ENCODE assay signal across 8 cellular contexts in the genomic region with DNA sequence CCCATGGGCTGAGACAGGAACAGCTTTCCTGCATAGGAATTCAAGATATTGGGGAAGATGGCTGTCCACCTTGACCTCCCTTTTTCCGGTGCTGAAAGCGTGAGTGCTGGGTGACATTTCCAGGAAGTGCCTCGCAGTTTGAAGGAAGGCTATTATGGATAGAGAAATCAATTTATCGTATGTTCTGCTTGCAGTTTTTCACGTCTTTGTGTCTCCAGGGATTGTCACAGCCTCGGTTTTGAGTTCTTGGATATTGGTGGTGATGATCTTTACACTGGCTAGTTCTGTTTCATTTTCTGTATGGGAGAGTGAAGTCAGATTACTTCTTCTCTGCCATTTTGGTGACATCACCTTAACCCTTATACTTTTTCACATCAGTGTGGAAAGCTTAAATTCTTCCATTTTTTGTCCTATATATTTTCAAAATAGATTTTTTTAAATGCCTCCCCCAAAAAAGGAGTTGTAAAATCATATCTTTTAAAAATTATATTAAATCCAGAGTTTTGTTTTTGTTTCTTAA.
DNase-seq lines count a peak whose midpoint lies in the region; ATAC-seq, FAIRE-seq and TF ChIP-seq lines count a peak whose summit lies in the region.

No MANE protein-coding gene starts in this region.

- peak; percentile 14 for DNase-seq in CD1c-positive myeloid dendritic cell (ENCODE audit: extremely low spot score)
- DNase-seq in GM19239 (ENCODE audit: insufficient read length, low spot score) = peak; percentile 17
- no peak for DNase-seq in GM12878 (ENCODE audit: low read depth, low spot score)
- DNase-seq in Right ventricle myocardium inferior (ENCODE audit: missing footprints) = no peak
- DNase-seq in NCI-H524 (lab: John Stamatoyannopoulos, UW) = no peak
- DNase-seq in mucosa of gallbladder (ENCODE audit: low spot score) = no peak
- DNase-seq in dermis blood vessel endothelial cell = no peak

- H3K27me3 ChIP-seq in GM12878 (replicated peaks in 1 of 2; ENCODE audit: control insufficient read depth in 2 of 2, insufficient read depth in 2 of 2, low read length in 1 of 2) = no peaks in the 10 kb centered on the region

- ATAC-seq in HG03108 (IDR thresholded peaks at IDR 0.05; ENCODE audit: unreplicated experiment) = peak; percentile 29
- ATAC-seq in GM12878 = peak; percentile 86
- ATAC-seq in Right ventricle myocardium inferior = no peak

- intact Hi-C loops in GM12878 (cut with micrococcal nuclease; ENCODE audit: unreplicated experiment) (loop anchor here (1.0 to 10.0 kb wide), 7 partner anchors 103 to 547 kb away; a partner anchor contains a TSS), Right ventricle myocardium inferior (cut with DNase I) (loop anchor here (1.0 kb wide), 1 partner anchor 222 kb away; no protein-coding TSS in a partner anchor)

- no peaks in the 10 kb centered on the region for H3K79me2 ChIP-seq in GM12878 (ENCODE audit: control insufficient read depth, insufficient read depth, low read length)

- TF ChIP-seq RAD21 in GM12878 (IDR thresholded peaks at IDR 0.05; ENCODE audit: insufficient read depth, low read depth, low read length) = no peak

- RAD21 ChIA-PET in GM12878 (lab: Charles Lee; ENCODE audit: unreplicated experiment) = interaction anchor here (0.9 to 4.1 kb wide), 24 partner anchors 12 to 545 kb away, joined by 3 to 45 read pairs (median 4); no protein-coding TSS in a partner anchor

- TF ChIP-seq POLR2A in GM12878 (IDR thresholded peaks at IDR 0.05; ENCODE audit: low read depth, low read length) = no peak

- H3K9ac ChIP-seq in GM12878 (ENCODE audit: control insufficient read depth, insufficient read depth, low read length) = peak overlapping the region; percentile 41

- no peaks in the 10 kb centered on the region; the same call in 2 of the 3 replicates for H3K9me3 ChIP-seq in GM12878 (replicated peaks; ENCODE audit: control insufficient read depth, insufficient read depth, low read length)

- H2AFZ ChIP-seq in GM12878 (ENCODE audit: control insufficient read depth, low read depth, low read length) = peak overlapping the region; percentile 97

- peak overlapping the region; percentile 72 for H3K4me2 ChIP-seq in GM12878 (ENCODE audit: control insufficient read depth, insufficient read depth)

- TF ChIP-seq EP300 in GM12878 (IDR thresholded peaks at IDR 0.05; ENCODE audit: borderline replicate concordance in 1 of 2, control insufficient read depth in 1 of 2, low read depth in 2 of 2, low read length in 2 of 2) = no peak

- POLR2A ChIA-PET in GM12878 (lab: Charles Lee) = no interaction called here

- no TSS peak for BruUV-seq in GM12878 (replicated peaks; lab: Mats Ljungman, UMichigan)

- in situ Hi-C loops in GM12878 (cut with MboI) = loop anchor here (5.0 to 10.0 kb wide), 4 partner anchors 222 to 542 kb away; a partner anchor contains a TSS

- H3K4me1 ChIP-seq in GM12878 (ENCODE audit: control insufficient read depth, insufficient read depth, low read length) = peaks cover 8% of the 10 kb centered on the region

- H3K4me3 ChIP-seq in GM12878 = peak overlapping the region; percentile 62

- CTCF ChIA-PET in GM12878 (lab: Yijun Ruan, JAX) = interaction anchor here (0.6 to 4.1 kb wide), 36 partner anchors 8 to 546 kb away, joined by 3 to 77 read pairs (median 4); no protein-coding TSS in a partner anchor

- peak overlapping the region; percentile 71 for H3K27ac ChIP-seq in GM12878 (ENCODE audit: control insufficient read depth, insufficient read depth)

- TF ChIP-seq CTCF in GM12878 (IDR thresholded peaks at IDR 0.05 in 2 of 3, conservative IDR thresholded peaks at IDR 0.05 in 1 of 3; ENCODE audit: control insufficient read depth in 2 of 3, extremely low read depth in 1 of 3, insufficient read depth in 1 of 3, low read depth in 3 of 3, low read length in 3 of 3) = no peak

- WGBS in GM12878 (ENCODE audit: insufficient coverage, insufficient replicate concordance, low lambda C conversion rate, missing lambda C conversion rate) = 0% methylated on average over 6 of the region's 6 CpGs

- peak; percentile 18 for FAIRE-seq in GM19239 (lab: Jason Lieb, UNC)
- no peak for FAIRE-seq in GM12878 (lab: Jason Lieb, UNC)

- H3K36me3 ChIP-seq in GM12878 (ENCODE audit: control insufficient read depth in 2 of 2, insufficient read depth in 2 of 2, low read length in 1 of 2) = no peaks in the 10 kb centered on the region

- SMC1A ChIA-PET in GM12878 (lab: Charles Lee; ENCODE audit: uncharacterized antibody, unreplicated experiment) = interaction anchor here (0.7 to 4.6 kb wide), 48 partner anchors 9 to 546 kb away, joined by 3 to 53 read pairs (median 4); no protein-coding TSS in a partner anchor

- H4K20me1 ChIP-seq in GM12878 (ENCODE audit: control insufficient read depth, insufficient read depth) = no peaks in the 10 kb centered on the region

TF ChIP-seq in GM12878, 131 proteins besides CTCF, POLR2A, EP300 and RAD21 (continues in another document):
- TF ChIP-seq, protein P1, sequence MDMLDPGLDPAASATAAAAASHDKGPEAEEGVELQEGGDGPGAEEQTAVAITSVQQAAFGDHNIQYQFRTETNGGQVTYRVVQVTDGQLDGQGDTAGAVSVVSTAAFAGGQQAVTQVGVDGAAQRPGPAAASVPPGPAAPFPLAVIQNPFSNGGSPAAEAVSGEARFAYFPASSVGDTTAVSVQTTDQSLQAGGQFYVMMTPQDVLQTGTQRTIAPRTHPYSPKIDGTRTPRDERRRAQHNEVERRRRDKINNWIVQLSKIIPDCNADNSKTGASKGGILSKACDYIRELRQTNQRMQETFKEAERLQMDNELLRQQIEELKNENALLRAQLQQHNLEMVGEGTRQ (IDR thresholded peaks at IDR 0.05; ENCODE audit: borderline replicate concordance, low read depth, low read length) = no peak
- TF ChIP-seq, protein P2, sequence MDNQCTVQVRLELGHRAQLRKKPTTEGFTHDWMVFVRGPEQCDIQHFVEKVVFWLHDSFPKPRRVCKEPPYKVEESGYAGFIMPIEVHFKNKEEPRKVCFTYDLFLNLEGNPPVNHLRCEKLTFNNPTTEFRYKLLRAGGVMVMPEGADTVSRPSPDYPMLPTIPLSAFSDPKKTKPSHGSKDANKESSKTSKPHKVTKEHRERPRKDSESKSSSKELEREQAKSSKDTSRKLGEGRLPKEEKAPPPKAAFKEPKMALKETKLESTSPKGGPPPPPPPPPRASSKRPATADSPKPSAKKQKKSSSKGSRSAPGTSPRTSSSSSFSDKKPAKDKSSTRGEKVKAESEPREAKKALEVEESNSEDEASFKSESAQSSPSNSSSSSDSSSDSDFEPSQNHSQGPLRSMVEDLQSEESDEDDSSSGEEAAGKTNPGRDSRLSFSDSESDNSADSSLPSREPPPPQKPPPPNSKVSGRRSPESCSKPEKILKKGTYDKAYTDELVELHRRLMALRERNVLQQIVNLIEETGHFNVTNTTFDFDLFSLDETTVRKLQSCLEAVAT (IDR thresholded peaks at IDR 0.05) = no peak
- TF ChIP-seq, protein P3, sequence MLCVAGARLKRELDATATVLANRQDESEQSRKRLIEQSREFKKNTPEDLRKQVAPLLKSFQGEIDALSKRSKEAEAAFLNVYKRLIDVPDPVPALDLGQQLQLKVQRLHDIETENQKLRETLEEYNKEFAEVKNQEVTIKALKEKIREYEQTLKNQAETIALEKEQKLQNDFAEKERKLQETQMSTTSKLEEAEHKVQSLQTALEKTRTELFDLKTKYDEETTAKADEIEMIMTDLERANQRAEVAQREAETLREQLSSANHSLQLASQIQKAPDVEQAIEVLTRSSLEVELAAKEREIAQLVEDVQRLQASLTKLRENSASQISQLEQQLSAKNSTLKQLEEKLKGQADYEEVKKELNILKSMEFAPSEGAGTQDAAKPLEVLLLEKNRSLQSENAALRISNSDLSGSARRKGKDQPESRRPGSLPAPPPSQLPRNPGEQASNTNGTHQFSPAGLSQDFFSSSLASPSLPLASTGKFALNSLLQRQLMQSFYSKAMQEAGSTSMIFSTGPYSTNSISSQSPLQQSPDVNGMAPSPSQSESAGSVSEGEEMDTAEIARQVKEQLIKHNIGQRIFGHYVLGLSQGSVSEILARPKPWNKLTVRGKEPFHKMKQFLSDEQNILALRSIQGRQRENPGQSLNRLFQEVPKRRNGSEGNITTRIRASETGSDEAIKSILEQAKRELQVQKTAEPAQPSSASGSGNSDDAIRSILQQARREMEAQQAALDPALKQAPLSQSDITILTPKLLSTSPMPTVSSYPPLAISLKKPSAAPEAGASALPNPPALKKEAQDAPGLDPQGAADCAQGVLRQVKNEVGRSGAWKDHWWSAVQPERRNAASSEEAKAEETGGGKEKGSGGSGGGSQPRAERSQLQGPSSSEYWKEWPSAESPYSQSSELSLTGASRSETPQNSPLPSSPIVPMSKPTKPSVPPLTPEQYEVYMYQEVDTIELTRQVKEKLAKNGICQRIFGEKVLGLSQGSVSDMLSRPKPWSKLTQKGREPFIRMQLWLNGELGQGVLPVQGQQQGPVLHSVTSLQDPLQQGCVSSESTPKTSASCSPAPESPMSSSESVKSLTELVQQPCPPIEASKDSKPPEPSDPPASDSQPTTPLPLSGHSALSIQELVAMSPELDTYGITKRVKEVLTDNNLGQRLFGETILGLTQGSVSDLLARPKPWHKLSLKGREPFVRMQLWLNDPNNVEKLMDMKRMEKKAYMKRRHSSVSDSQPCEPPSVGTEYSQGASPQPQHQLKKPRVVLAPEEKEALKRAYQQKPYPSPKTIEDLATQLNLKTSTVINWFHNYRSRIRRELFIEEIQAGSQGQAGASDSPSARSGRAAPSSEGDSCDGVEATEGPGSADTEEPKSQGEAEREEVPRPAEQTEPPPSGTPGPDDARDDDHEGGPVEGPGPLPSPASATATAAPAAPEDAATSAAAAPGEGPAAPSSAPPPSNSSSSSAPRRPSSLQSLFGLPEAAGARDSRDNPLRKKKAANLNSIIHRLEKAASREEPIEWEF (IDR thresholded peaks at IDR 0.05; ENCODE audit: insufficient replicate concordance, low read depth, low read length) = no peak
- TF ChIP-seq MEF2B (IDR thresholded peaks at IDR 0.05; ENCODE audit: partially characterized antibody, poor library complexity, severe bottlenecking) (no peak), SP1 (IDR thresholded peaks at IDR 0.05; ENCODE audit: low read depth, low read length) (no peak), NR2F1 (conservative IDR thresholded peaks at IDR 0.05) (no peak), RBBP5 (conservative IDR thresholded peaks at IDR 0.05) (no peak), MXI1 (IDR thresholded peaks at IDR 0.05; ENCODE audit: low read depth, low read length) (no peak)
- TF ChIP-seq, protein P4, sequence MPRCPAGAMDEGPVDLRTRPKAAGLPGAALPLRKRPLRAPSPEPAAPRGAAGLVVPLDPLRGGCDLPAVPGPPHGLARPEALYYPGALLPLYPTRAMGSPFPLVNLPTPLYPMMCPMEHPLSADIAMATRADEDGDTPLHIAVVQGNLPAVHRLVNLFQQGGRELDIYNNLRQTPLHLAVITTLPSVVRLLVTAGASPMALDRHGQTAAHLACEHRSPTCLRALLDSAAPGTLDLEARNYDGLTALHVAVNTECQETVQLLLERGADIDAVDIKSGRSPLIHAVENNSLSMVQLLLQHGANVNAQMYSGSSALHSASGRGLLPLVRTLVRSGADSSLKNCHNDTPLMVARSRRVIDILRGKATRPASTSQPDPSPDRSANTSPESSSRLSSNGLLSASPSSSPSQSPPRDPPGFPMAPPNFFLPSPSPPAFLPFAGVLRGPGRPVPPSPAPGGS (IDR thresholded peaks at IDR 0.05; ENCODE audit: borderline replicate concordance, insufficient read depth, low read depth, low read length, poor library complexity, severe bottlenecking) = no peak

Comparison
In these comparisons a context has a peak if more than half of its experiments do, and no peak if none do; other contexts are left out.
1. DNase-seq: peak in CD1c-positive myeloid dendritic cell (single experiment) and GM19239 (single experiment); none in GM12878 (single experiment), Right ventricle myocardium inferior (single experiment), NCI-H524 (0 of 2), mucosa of gallbladder (single experiment) and dermis blood vessel endothelial cell (single experiment).